16 cellular contexts compared by ENCODE assay signal in the genomic region with DNA sequence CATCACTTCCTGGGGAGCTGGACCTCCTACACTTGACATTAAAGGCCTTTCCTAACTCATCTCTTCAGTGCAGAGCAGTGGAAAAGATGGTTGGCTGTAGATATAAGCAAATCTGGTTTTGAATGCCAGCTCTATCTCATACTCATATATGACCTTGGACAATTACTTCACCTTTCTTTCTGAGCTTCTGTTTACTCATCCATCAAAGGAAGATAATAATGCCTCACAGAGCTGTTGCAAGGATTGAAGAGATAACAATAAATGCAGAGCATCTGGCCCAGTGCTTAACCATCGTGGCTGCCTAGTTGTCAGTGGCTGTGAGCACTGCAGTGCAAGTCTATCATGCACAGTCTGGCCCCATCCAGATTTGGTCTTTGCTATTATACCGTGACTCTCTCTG.
"Had no signal": no experiment of that assay in that cellular context is flagged by ENCODE, and none has a peak within 500 bp of the region (broad histone marks: within the 10 kb centered on the region; RNA-seq: fewer than 3 reads in every experiment).

No MANE protein-coding gene starts in this region.

- DNase-seq: activated CD4-positive, alpha-beta T cell treated with anti-CD3 and anti-CD28 coated beads, Interleukin-2, amount 10 ng/mL, durations not matched to agents 7 days and 5 days; activated CD4-positive, CD25-positive, alpha-beta regulatory T cell; activated naive CD8-positive, alpha-beta T cell treated with anti-CD3 and anti-CD28 coated beads for 36 hours; effector CD8-positive, alpha-beta T cell; gastrocnemius medialis; heart left ventricle; left colon; lower lobe of right lung; midbrain; naive B cell; pancreas; stimulated activated CD4-positive, alpha-beta T cell treated with anti-CD3 and anti-CD28 coated beads, Interleukin-2, amount 100 ng/mL, for 48 hours; T-helper 2 cell had no signal

- H3K4me2 ChIP-seq: neural progenitor cell had no signal

- H3K27ac ChIP-seq: epithelial cell of prostate, heart left ventricle, lower lobe of right lung, neural progenitor cell, pancreas had no signal

- H3K9me3 ChIP-seq: gastrocnemius medialis, heart left ventricle, lower lobe of right lung, pancreas had no signal

- H3K36me3 ChIP-seq: gastrocnemius medialis, heart left ventricle, lower lobe of right lung, neural progenitor cell, pancreas had no signal

- H3K27me3 ChIP-seq: gastrocnemius medialis, neural progenitor cell, pancreas had no signal

- ATAC-seq: gastrocnemius medialis; heart left ventricle; left colon; lower lobe of right lung; pancreas; stimulated activated memory B cell treated with anti-CD40 and anti-IgM and Interleukin-4, amounts not matched to agents 10 μg/mL and 1 μg/mL and 100 μg/mL, for 72 hours had no signal

- H3K4me3 ChIP-seq: gastrocnemius medialis, heart left ventricle, lower lobe of right lung, neural progenitor cell, pancreas had no signal

- H2AFZ ChIP-seq: neural progenitor cell had no signal

- H3K9ac ChIP-seq: neural progenitor cell had no signal

- H3K4me1 ChIP-seq: gastrocnemius medialis, lower lobe of right lung, neural progenitor cell, pancreas had no signal
